ENCODE assay signal across 33 cellular contexts in the genomic region with DNA sequence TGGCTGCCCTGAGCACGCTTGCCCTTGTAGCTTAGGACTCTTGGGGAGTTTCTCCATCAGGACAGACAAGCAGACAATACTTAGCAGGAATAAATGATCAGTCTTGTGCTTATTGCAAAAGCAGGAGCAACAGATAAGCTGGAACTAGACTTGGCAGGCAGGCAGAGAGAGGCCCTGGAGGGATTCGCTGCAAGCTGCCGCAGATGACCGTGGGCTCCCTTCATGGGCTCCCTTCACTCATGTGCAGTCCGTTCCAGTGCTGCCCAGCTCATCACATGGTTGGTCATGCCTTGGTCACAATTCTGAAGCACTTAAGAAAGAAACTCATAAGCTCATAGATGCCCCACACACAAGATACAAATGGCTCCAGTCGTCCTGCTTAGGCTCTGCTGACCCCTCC. TPM values are rescaled to one million over a fixed set of nuclear protein-coding genes. Genes with fewer than 3 reads are reported as not detected.
DNase-seq lines count a peak whose midpoint lies in the region; ATAC-seq and TF ChIP-seq lines count a peak whose summit lies in the region.
"Had no signal": no experiment of that assay in that cellular context is flagged by ENCODE, and none has a peak within 500 bp of the region (broad histone marks: within the 10 kb centered on the region; RNA-seq: fewer than 3 reads in every experiment).

No MANE protein-coding gene starts in this region.

- H3K4me3 Mint-ChIP-seq in neural progenitor cell = no peak overlapping the region
- H3K4me3 Mint-ChIP-seq: activated T-helper 17 cell treated with anti-CD3 and anti-CD28 coated beads, Interleukin-2, amount 50 U/mL, for 72 hours; B cell; brain; CD4-positive, alpha-beta memory T cell; H9; natural killer cell; stimulated activated memory B cell treated with anti-CD40 and anti-IgM and Interleukin-4, amounts not matched to agents 10 μg/mL and 1 μg/mL and 100 μg/mL, for 72 hours had no signal

- peaks cover 25% of the 10 kb centered on the region for H3K4me1 ChIP-seq in left ventricle myocardium inferior
- H3K4me1 ChIP-seq in neural progenitor cell = peaks cover 11% of the 10 kb centered on the region
- H3K4me1 ChIP-seq: A549, Peyer's patch, upper lobe of left lung had no signal

- H3K27me3 ChIP-seq in left ventricle myocardium inferior (ENCODE audit: low read depth) (no peaks in the 10 kb centered on the region), neural progenitor cell (no peaks in the 10 kb centered on the region)
- H3K27me3 ChIP-seq: Peyer's patch, upper lobe of left lung had no signal

- no peaks in the 10 kb centered on the region for H4K20me1 ChIP-seq in neural progenitor cell (ENCODE audit: low read depth)

- H3K36me3 Mint-ChIP-seq in neural progenitor cell = no peaks in the 10 kb centered on the region
- H3K36me3 Mint-ChIP-seq: brain; CD4-positive, alpha-beta memory T cell; natural killer cell; stimulated activated memory B cell treated with anti-CD40 and anti-IgM and Interleukin-4, amounts not matched to agents 10 μg/mL and 1 μg/mL and 100 μg/mL, for 72 hours had no signal

- H3K9ac ChIP-seq in neural progenitor cell = no peak overlapping the region
- H3K9ac ChIP-seq: KMS-11 had no signal

- in situ Hi-C loops in ACHN (cut with HindIII; ENCODE audit: low pct_ligation_motif_present, low pct_unique_long_range_greater_than_20kb, low sequenced_read_pairs) = no loop called here

- H3K27ac ChIP-seq in left ventricle myocardium inferior (replicated peaks) (peak overlapping the region; percentile 55), neural progenitor cell (no peak overlapping the region)
- H3K27ac ChIP-seq: A549, HL-60, KMS-11, Peyer's patch, upper lobe of left lung, WERI-Rb-1 had no signal

- TF ChIP-seq CTCF in choroid plexus epithelial cell (conservative IDR thresholded peaks at IDR 0.05; ENCODE audit: low read depth, low read length) (no peak), left ventricle myocardium inferior (IDR thresholded peaks at IDR 0.05; ENCODE audit: borderline replicate concordance) (no peak), neural progenitor cell (IDR thresholded peaks at IDR 0.05) (no peak)

- H3K27me3 Mint-ChIP-seq in neural progenitor cell (ENCODE audit: insufficient read depth, low read depth) = peaks cover 8% of the 10 kb centered on the region

- intact Hi-C loops in left ventricle myocardium inferior (cut with micrococcal nuclease) = no loop called here

- H3K4me2 ChIP-seq in neural progenitor cell = no peak overlapping the region
- H3K4me2 ChIP-seq: A549, KMS-11 had no signal

- no peak for ATAC-seq in GM19395 (IDR thresholded peaks at IDR 0.05; ENCODE audit: unreplicated experiment)
- ATAC-seq: A549; activated T-helper 17 cell treated with anti-CD3 and anti-CD28 coated beads, Interleukin-2, amount 50 U/mL, for 72 hours; natural killer cell; stimulated activated memory B cell treated with anti-CD40 and anti-IgM and Interleukin-4, amounts not matched to agents 10 μg/mL and 1 μg/mL and 100 μg/mL, for 72 hours had no signal

- no peaks in the 10 kb centered on the region for H3K9me3 Mint-ChIP-seq in neural progenitor cell
- H3K9me3 Mint-ChIP-seq: activated T-helper 17 cell treated with anti-CD3 and anti-CD28 coated beads, Interleukin-2, amount 50 U/mL, for 72 hours; CD4-positive, alpha-beta memory T cell; H9; natural killer cell; stimulated activated memory B cell treated with anti-CD40 and anti-IgM and Interleukin-4, amounts not matched to agents 10 μg/mL and 1 μg/mL and 100 μg/mL, for 72 hours had no signal

- H2AFZ ChIP-seq in neural progenitor cell (replicated peaks) = no peak overlapping the region

- peaks cover 3% of the 10 kb centered on the region for H3K4me1 Mint-ChIP-seq in neural progenitor cell
- H3K4me1 Mint-ChIP-seq: natural killer cell had no signal

- no peak overlapping the region for H3K4me3 ChIP-seq in choroid plexus epithelial cell (ENCODE audit: low read depth, low read length)
- no peak overlapping the region for H3K4me3 ChIP-seq in left ventricle myocardium inferior
- H3K4me3 ChIP-seq in neural progenitor cell = no peak overlapping the region
- H3K4me3 ChIP-seq: A549, Peyer's patch, upper lobe of left lung had no signal

- H3K9me3 ChIP-seq in left ventricle myocardium inferior (replicated peaks) (no peaks in the 10 kb centered on the region), neural progenitor cell (ENCODE audit: low read depth) (no peaks in the 10 kb centered on the region)
- H3K9me3 ChIP-seq: A549, Peyer's patch, upper lobe of left lung had no signal

- DNase-seq in GM03348 (ENCODE audit: low spot score) (peak; percentile 2), choroid plexus epithelial cell (ENCODE audit: low read depth) (peak; percentile 40), left ventricle myocardium inferior (peak; percentile 37), neural progenitor cell (ENCODE audit: low spot score) (no peak), ACHN (no peak), UCSD-AML1 (lab: John Stamatoyannopoulos, UW; ENCODE audit: unreplicated experiment) (no peak)
- no peak for DNase-seq in activated effector memory CD4-positive, alpha-beta T cell treated with Interleukin-2 at 50 U/mL for 16 hours
- DNase-seq: activated CD4-positive, alpha-beta T cell treated with anti-CD3 and anti-CD28 coated beads for 48 hours; activated naive CD4-positive, alpha-beta T cell treated with anti-CD3 and anti-CD28 coated beads, Interleukin-2, amount 50 U/mL, for 16 hours; amniotic stem cell; CD4-positive, alpha-beta memory T cell; H9; MM.1S; natural killer cell; NCI-H1436; NCI-H446; NCI-H748 treated with DMSO at 0.1 percent for 48 hours; SW 1271; T1000; upper lobe of left lung; WERI-Rb-1 had no signal

- no peaks in the 10 kb centered on the region for H3K79me2 ChIP-seq in neural progenitor cell (ENCODE audit: low read depth)

- H3K36me3 ChIP-seq in left ventricle myocardium inferior = no peaks in the 10 kb centered on the region
- no peaks in the 10 kb centered on the region for H3K36me3 ChIP-seq in neural progenitor cell
- H3K36me3 ChIP-seq: Peyer's patch, upper lobe of left lung, WERI-Rb-1 had no signal

- no peaks in the 10 kb centered on the region for H3F3A ChIP-seq in neural progenitor cell (ENCODE audit: low read depth)

- H3K27ac Mint-ChIP-seq in neural progenitor cell = peak overlapping the region; percentile 27
- H3K27ac Mint-ChIP-seq: activated T-helper 17 cell treated with anti-CD3 and anti-CD28 coated beads, Interleukin-2, amount 50 U/mL, for 72 hours; B cell; brain; CD4-positive, alpha-beta memory T cell; natural killer cell; stimulated activated memory B cell treated with anti-CD40 and anti-IgM and Interleukin-4, amounts not matched to agents 10 μg/mL and 1 μg/mL and 100 μg/mL, for 72 hours had no signal

RNA-seq across cellular contexts. Expression of a gene that starts 2.4 kb away (rescaled TPM):
- total RNA-seq in left ventricle myocardium inferior (not detected), neural progenitor cell (ENCODE audit: low replicate concordance) (not detected in 2 replicates)
- total RNA-seq: activated T-helper 17 cell treated with anti-CD3 and anti-CD28 coated beads, Interleukin-2, amount 50 U/mL, for 72 hours; B cell; CD4-positive, alpha-beta memory T cell; chondrocyte; glomerular endothelial cell; H9; omental fat pad; Peyer's patch; upper lobe of left lung had no signal

RNA-seq across cellular contexts. Expression of a gene that starts 55.0 kb away (rescaled TPM):
- 2.2 TPM for total RNA-seq in left ventricle myocardium inferior
- 9.9 and 24.3 TPM in 2 replicates for total RNA-seq in neural progenitor cell (ENCODE audit: low replicate concordance)

Comparison
In these comparisons a context has a peak if more than half of its experiments do, and no peak if none do; other contexts are left out.
1. DNase-seq: peak in GM03348 (single experiment), choroid plexus epithelial cell (single experiment) and left ventricle myocardium inferior (single experiment); none in neural progenitor cell (single experiment), ACHN (single experiment), UCSD-AML1 (single experiment) and activated effector memory CD4-positive, alpha-beta T cell treated with Interleukin-2 at 50 U/mL for 16 hours (single experiment).